In genomic region chr2:44746367-44746766, GRCh38 we compare ENCODE assay signal across 15 cellular contexts.
A peak's percentile ranks its signal among the peaks of the same experiment; 100 is the strongest.
DNase-seq lines count a peak whose midpoint lies in the region; ATAC-seq and TF ChIP-seq lines count a peak whose summit lies in the region.
"Had no signal": no experiment of that assay in that cellular context is flagged by ENCODE, and none has a peak within 500 bp of the region (broad histone marks: within the 10 kb centered on the region; RNA-seq: fewer than 3 reads in every experiment).

No MANE protein-coding gene starts in this region.

- no peak overlapping the region for H4K8ac ChIP-seq in H9 (replicated peaks; ENCODE audit: insufficient read length, low read depth, low read length)

- no peak overlapping the region for H3K18ac ChIP-seq in H9 (ENCODE audit: insufficient read length, low read depth, low read length)

- no peak overlapping the region for H2AK5ac ChIP-seq in H9 (ENCODE audit: insufficient read length, low read length)

- peaks cover 39% of the 10 kb centered on the region for H3K4me1 Mint-ChIP-seq in GM23338
- peaks cover 35 to 37% of the 10 kb centered on the region in 2 experiments for H3K4me1 Mint-ChIP-seq in H9
- peaks cover under 1% of the 10 kb centered on the region for H3K4me1 Mint-ChIP-seq in activated CD8-positive, alpha-beta T cell treated with anti-CD3 and anti-CD28 coated beads, Interleukin-2, amount 10 ng/mL, durations not matched to agents 7 days and 5 days (ENCODE audit: low read depth)

- H3K4ac ChIP-seq in H9 (ENCODE audit: low read depth, low read length): no peak overlapping the region

- no peak overlapping the region for H2AFZ ChIP-seq in GM23338
- H2AFZ ChIP-seq in PC-3 (ENCODE audit: low read length): no peak overlapping the region
- H2AFZ ChIP-seq in H9 (ENCODE audit: low read length): no peak overlapping the region

- DNase-seq in GM23338 (ENCODE audit: low spot score) (no peak), PC-3 (no peak), H9 (no peak)
- DNase-seq in activated CD8-positive, alpha-beta T cell treated with anti-CD3 and anti-CD28 coated beads, Interleukin-2, amount 10 ng/mL, durations not matched to agents 7 days and 5 days: no peak
- DNase-seq: ACHN; AML-193; Caco-2; CD4-positive, alpha-beta T cell; GOT3; H7; IMR-90; KBM-7 had no signal

- H3T11ph ChIP-seq in H9 (ENCODE audit: low read length): no peak overlapping the region

- H3K27ac ChIP-seq in GM23338 (ENCODE audit: low read depth) (no peak overlapping the region), PC-3 (ENCODE audit: low read length) (no peak overlapping the region), iPS-20b (ENCODE audit: low read length) (no peak overlapping the region), H9 (ENCODE audit: insufficient read length, low read depth, low read length) (no peak overlapping the region)
- H3K27ac ChIP-seq: C4-2B had no signal

- no peaks in the 10 kb centered on the region for H3K23me2 ChIP-seq in H9 (ENCODE audit: insufficient read length, low read depth, low read length, poor library complexity, severe bottlenecking)

- H3K79me2 ChIP-seq in GM23338 (replicated peaks; ENCODE audit: insufficient read depth): no peaks in the 10 kb centered on the region
- H3K79me2 ChIP-seq in PC-3 (ENCODE audit: low read length): no peaks in the 10 kb centered on the region
- H3K79me2 ChIP-seq in H9 (ENCODE audit: insufficient read depth, low read length): no peaks in the 10 kb centered on the region

- no peak overlapping the region for H3K4me3 Mint-ChIP-seq in GM23338
- no peak overlapping the region for H3K4me3 Mint-ChIP-seq in H9
- H3K4me3 Mint-ChIP-seq in activated CD8-positive, alpha-beta T cell treated with anti-CD3 and anti-CD28 coated beads, Interleukin-2, amount 10 ng/mL, durations not matched to agents 7 days and 5 days: no peak overlapping the region
- H3K4me3 Mint-ChIP-seq: CD4-positive, alpha-beta T cell had no signal

- POLR2A ChIA-PET in PC-3 (lab: Charles Lee; ENCODE audit: unreplicated experiment): no interaction called here
- POLR2A ChIA-PET in activated CD8-positive, alpha-beta T cell treated with anti-CD3 and anti-CD28 coated beads, Interleukin-2, amount 10 ng/mL, durations not matched to agents 7 days and 5 days (lab: Charles Lee): no interaction called here

- H2BK120ac ChIP-seq in H9 (ENCODE audit: low read depth, low read length, poor library complexity, severe bottlenecking): no peak overlapping the region

- no peak overlapping the region for H2BK12ac ChIP-seq in H9 (ENCODE audit: insufficient read length, low read depth, low read length)

- H3K9me3 Mint-ChIP-seq in GM23338 (no peaks in the 10 kb centered on the region), H9 (no peaks in the 10 kb centered on the region)
- H3K9me3 Mint-ChIP-seq in activated CD8-positive, alpha-beta T cell treated with anti-CD3 and anti-CD28 coated beads, Interleukin-2, amount 10 ng/mL, durations not matched to agents 7 days and 5 days (ENCODE audit: insufficient read depth): no peaks in the 10 kb centered on the region
- H3K9me3 Mint-ChIP-seq: CD4-positive, alpha-beta T cell had no signal

- no peak overlapping the region for H2BK15ac ChIP-seq in H9 (ENCODE audit: low read depth, low read length)

- H4K91ac ChIP-seq in H9 (ENCODE audit: insufficient read length, low read depth, low read length): no peak overlapping the region

- no peak overlapping the region for H2BK5ac ChIP-seq in H9 (ENCODE audit: insufficient read length, low read length)

- peak overlapping the region; percentile 32; the same call in 1 of the 2 replicates for H3K27ac Mint-ChIP-seq in GM23338
- H3K27ac Mint-ChIP-seq in H9: peak overlapping the region in 1 of 3 experiments; percentile 32; a peak in 1 of 7 replicates
- H3K27ac Mint-ChIP-seq in activated CD8-positive, alpha-beta T cell treated with anti-CD3 and anti-CD28 coated beads, Interleukin-2, amount 10 ng/mL, durations not matched to agents 7 days and 5 days: no peak overlapping the region
- H3K27ac Mint-ChIP-seq: CD4-positive, alpha-beta T cell had no signal

- H3K14ac ChIP-seq in H9 (ENCODE audit: insufficient read depth, low read length): no peak overlapping the region

- no peaks in the 10 kb centered on the region for H3K36me3 ChIP-seq in GM23338 (ENCODE audit: insufficient read depth)
- no peaks in the 10 kb centered on the region for H3K36me3 ChIP-seq in PC-3 (ENCODE audit: low read depth, low read length)
- H3K36me3 ChIP-seq in iPS-20b (ENCODE audit: insufficient read depth, low read depth, low read length): no peaks in the 10 kb centered on the region

- H3F3A ChIP-seq in GM23338 (replicated peaks; ENCODE audit: low read depth): no peaks in the 10 kb centered on the region
- H3F3A ChIP-seq in PC-3 (ENCODE audit: low read length, unreplicated experiment): no peaks in the 10 kb centered on the region

- H3K9me3 ChIP-seq in PC-3 (ENCODE audit: low read length) (no peaks in the 10 kb centered on the region), iPS-20b (ENCODE audit: insufficient read depth, low read depth, low read length) (no peaks in the 10 kb centered on the region), H9 (ENCODE audit: control insufficient read depth, low read depth, low read length) (no peaks in the 10 kb centered on the region)
- H3K9me3 ChIP-seq: Caco-2 had no signal

- TF ChIP-seq CTCF in GM23338 (conservative IDR thresholded peaks at IDR 0.05; ENCODE audit: low read depth in 2 of 2) (no peak), PC-3 (conservative IDR thresholded peaks at IDR 0.05; ENCODE audit: low read depth, low read length) (no peak), H9 (conservative IDR thresholded peaks at IDR 0.05) (no peak)

- ATAC-seq in GM23338 (no peak), PC-3 (no peak), GM21423 (IDR thresholded peaks at IDR 0.05; ENCODE audit: unreplicated experiment) (no peak)
- ATAC-seq in activated CD8-positive, alpha-beta T cell treated with anti-CD3 and anti-CD28 coated beads, Interleukin-2, amount 10 ng/mL, durations not matched to agents 7 days and 5 days: no peak

- H3K27me3 Mint-ChIP-seq in GM23338 (ENCODE audit: insufficient read depth, low read depth, poor library complexity) (no peaks in the 10 kb centered on the region), H9 (ENCODE audit: low read depth) (no peaks in the 10 kb centered on the region)
- H3K27me3 Mint-ChIP-seq in activated CD8-positive, alpha-beta T cell treated with anti-CD3 and anti-CD28 coated beads, Interleukin-2, amount 10 ng/mL, durations not matched to agents 7 days and 5 days (ENCODE audit: low read depth): no peaks in the 10 kb centered on the region
- H3K27me3 Mint-ChIP-seq: CD4-positive, alpha-beta T cell had no signal

- no peaks in the 10 kb centered on the region for H3K36me3 Mint-ChIP-seq in GM23338 (ENCODE audit: low read depth)
- H3K36me3 Mint-ChIP-seq in H9 (ENCODE audit: insufficient read depth in 1 of 3, low read depth in 3 of 3): no peaks in the 10 kb centered on the region; a peak in 1 of 7 replicates
- no peaks in the 10 kb centered on the region for H3K36me3 Mint-ChIP-seq in activated CD8-positive, alpha-beta T cell treated with anti-CD3 and anti-CD28 coated beads, Interleukin-2, amount 10 ng/mL, durations not matched to agents 7 days and 5 days (ENCODE audit: low read depth)

- H3K4me3 ChIP-seq in GM23338 (no peak overlapping the region), PC-3 (ENCODE audit: low read length) (no peak overlapping the region), iPS-20b (ENCODE audit: low read length) (no peak overlapping the region)

- H3K4me2 ChIP-seq in GM23338: peak overlapping the region; percentile 19
- peak overlapping the region; percentile 81; the same call in 1 of the 2 replicates for H3K4me2 ChIP-seq in PC-3 (ENCODE audit: low read length)
- H3K4me2 ChIP-seq in H9 (ENCODE audit: insufficient read depth, insufficient read length, low read length): no peak overlapping the region

- intact Hi-C loops in PC-3 (cut with micrococcal nuclease): loop anchor here (2.0 kb wide), 1 partner anchor 16 kb away; no protein-coding TSS in a partner anchor

- no peak overlapping the region for H3K9ac ChIP-seq in PC-3 (ENCODE audit: low read length)
- H3K9ac ChIP-seq in iPS-20b (ENCODE audit: low read depth, low read length): peak overlapping the region; percentile 18; the same call in 1 of the 2 replicates
- no peak overlapping the region for H3K9ac ChIP-seq in H9 (ENCODE audit: extremely low read depth, insufficient read length, low read length)

- no peaks in the 10 kb centered on the region for H4K20me1 ChIP-seq in GM23338 (replicated peaks; ENCODE audit: insufficient read depth)
- no peaks in the 10 kb centered on the region for H4K20me1 ChIP-seq in PC-3 (ENCODE audit: low read length)
- H4K20me1 ChIP-seq in H9 (ENCODE audit: control insufficient read depth, insufficient read depth, insufficient read length): no peaks in the 10 kb centered on the region

- H3K4me1 ChIP-seq in GM23338 (ENCODE audit: insufficient read depth) (peaks cover 46% of the 10 kb centered on the region), PC-3 (ENCODE audit: insufficient read depth, low read length) (peaks cover 20% of the 10 kb centered on the region), iPS-20b (ENCODE audit: insufficient read depth, low read length) (peaks cover 39% of the 10 kb centered on the region), H9 (ENCODE audit: insufficient read depth, low read length) (peaks cover 7% of the 10 kb centered on the region; the same call in 1 of the 2 replicates)
- H3K4me1 ChIP-seq: Caco-2 had no signal

- H3K79me1 ChIP-seq in H9 (ENCODE audit: insufficient read depth, low read depth, low read length, poor library complexity, severe bottlenecking): no peaks in the 10 kb centered on the region

- no peaks in the 10 kb centered on the region for H3K9me2 ChIP-seq in GM23338 (ENCODE audit: insufficient read depth)
- no peaks in the 10 kb centered on the region for H3K9me2 ChIP-seq in PC-3 (replicated peaks; ENCODE audit: low read length)

- H3K23ac ChIP-seq in H9 (ENCODE audit: insufficient read length, low read depth, low read length): no peak overlapping the region

- no peak overlapping the region for H2BK20ac ChIP-seq in H9 (ENCODE audit: low read depth, low read length, poor library complexity, severe bottlenecking)

- no TSS peak for BruUV-seq in PC-3 (replicated peaks; lab: Mats Ljungman, UMichigan)

- no peaks in the 10 kb centered on the region for H3K27me3 ChIP-seq in GM23338 (ENCODE audit: insufficient read depth)
- H3K27me3 ChIP-seq in PC-3 (ENCODE audit: low read length): no peaks in the 10 kb centered on the region
- H3K27me3 ChIP-seq in iPS-20b (ENCODE audit: insufficient read depth, low read length): no peaks in the 10 kb centered on the region
- H3K27me3 ChIP-seq in H9 (ENCODE audit: insufficient read depth, low read length): no peaks in the 10 kb centered on the region

- CTCF ChIA-PET in PC-3 (lab: Charles Lee): interaction anchor here (1.2 kb wide), 1 partner anchor 209 kb away, joined by 3 read pairs; no protein-coding TSS in a partner anchor
- CTCF ChIA-PET in activated CD8-positive, alpha-beta T cell treated with anti-CD3 and anti-CD28 coated beads, Interleukin-2, amount 10 ng/mL, durations not matched to agents 7 days and 5 days (lab: Charles Lee): no interaction called here

- no peak overlapping the region for H3K56ac ChIP-seq in H9 (ENCODE audit: insufficient read length, low read depth, low read length)

- no peak overlapping the region for H4K5ac ChIP-seq in H9 (ENCODE audit: insufficient read length, low read depth, low read length)
